ENCODE assay signal across 9 cellular contexts in the genomic region with DNA sequence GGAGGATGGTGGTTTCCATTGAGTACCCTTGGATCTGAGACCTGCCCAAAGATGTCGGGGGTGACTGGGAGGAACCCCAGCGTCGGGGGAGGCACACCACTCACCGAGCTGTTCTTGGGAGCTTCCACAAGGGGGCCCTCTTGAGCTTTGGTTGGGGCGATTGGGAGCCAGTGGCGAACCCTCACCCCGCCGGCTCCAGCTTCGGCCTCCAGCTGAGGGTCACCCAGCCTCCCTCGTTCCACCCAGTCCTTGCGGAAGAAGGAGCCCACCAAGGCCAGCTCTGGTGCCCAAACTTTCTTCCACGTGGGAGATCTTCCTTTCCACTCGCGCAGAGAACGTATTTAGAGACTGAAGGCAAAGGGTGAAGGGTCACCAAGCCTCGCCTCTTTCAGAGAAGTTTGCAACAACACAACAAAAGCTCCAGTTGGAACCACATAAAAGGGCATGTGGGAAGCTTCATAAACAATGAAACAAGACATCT. TPM values are rescaled to one million over a fixed set of nuclear protein-coding genes. Genes with fewer than 3 reads are reported as not detected.
DNase-seq lines count a peak whose midpoint lies in the region; ATAC-seq and TF ChIP-seq lines count a peak whose summit lies in the region.
"Had no signal": no experiment of that assay in that cellular context is flagged by ENCODE, and none has a peak within 500 bp of the region (broad histone marks: within the 10 kb centered on the region; RNA-seq: fewer than 3 reads in every experiment).

No MANE protein-coding gene starts in this region.

- DNase-seq in CD14-positive monocyte (ENCODE audit: low spot score) (no peak), KBM-7 (peak; percentile 30), fibroblast of peridontal ligament (ENCODE audit: extremely low read depth) (peak; percentile 42), prostate gland (ENCODE audit: low spot score) (no peak), H4 (ENCODE audit: low spot score) (no peak), NCI-H2196 (lab: John Stamatoyannopoulos, UW; ENCODE audit: unreplicated experiment) (no peak)
- DNase-seq in activated CD8-positive, alpha-beta T cell treated with anti-CD3 and anti-CD28 coated beads, Interleukin-2, amount 10 ng/mL, durations not matched to agents 7 days and 5 days: peak; percentile 54

- CTCF ChIA-PET in activated CD8-positive, alpha-beta T cell treated with anti-CD3 and anti-CD28 coated beads, Interleukin-2, amount 10 ng/mL, durations not matched to agents 7 days and 5 days (lab: Charles Lee): interaction anchor here (0.6 to 2.5 kb wide), 15 partner anchors 16 to 1017 kb away, joined by 3 to 17 read pairs (median 4); a partner anchor contains a TSS

- intact Hi-C loops in CD14-positive monocyte (cut with micrococcal nuclease) (no loop called here), prostate gland (cut with DNase I) (loop anchor here (5.0 to 10.0 kb wide), 3 partner anchors 171 to 363 kb away; a partner anchor contains a TSS)

- H3K27me3 Mint-ChIP-seq in CD14-positive monocyte (ENCODE audit: low read depth in 3 of 3): peaks cover 11 to 19% (median 11%) of the 10 kb centered on the region in 3 donors
- H3K27me3 Mint-ChIP-seq in activated CD8-positive, alpha-beta T cell treated with anti-CD3 and anti-CD28 coated beads, Interleukin-2, amount 10 ng/mL, durations not matched to agents 7 days and 5 days (ENCODE audit: low read depth): peaks cover 17% of the 10 kb centered on the region

- in situ Hi-C loops in KBM-7 (cut with MboI; ENCODE audit: low pct_unique_long_range_greater_than_20kb, low sequenced_read_pairs): no loop called here

- H3K27me3 ChIP-seq in prostate gland (replicated peaks; ENCODE audit: insufficient read depth): no peaks in the 10 kb centered on the region

- H3K4me3 ChIP-seq in prostate gland: no peak overlapping the region

- TF ChIP-seq POLR2A in prostate gland (IDR thresholded peaks at IDR 0.05): no peak

- H3K4me1 Mint-ChIP-seq in CD14-positive monocyte: no peaks in the 10 kb centered on the region
- H3K4me1 Mint-ChIP-seq in activated CD8-positive, alpha-beta T cell treated with anti-CD3 and anti-CD28 coated beads, Interleukin-2, amount 10 ng/mL, durations not matched to agents 7 days and 5 days (ENCODE audit: low read depth): peaks cover 4% of the 10 kb centered on the region

- ATAC-seq in activated CD8-positive, alpha-beta T cell treated with anti-CD3 and anti-CD28 coated beads, Interleukin-2, amount 10 ng/mL, durations not matched to agents 7 days and 5 days: peak; percentile 53
- no peak for ATAC-seq in GM19324 (IDR thresholded peaks at IDR 0.05; ENCODE audit: low FRiP score, unreplicated experiment)

- 31% methylated on average over 16 of the region's 16 CpGs for WGBS in prostate gland

- peaks cover 3% of the 10 kb centered on the region for H3K4me1 ChIP-seq in prostate gland (replicated peaks)

- H3K9me3 Mint-ChIP-seq in CD14-positive monocyte: peaks cover 5 to 26% (median 23%) of the 10 kb centered on the region in 7 donors
- H3K9me3 Mint-ChIP-seq in activated CD8-positive, alpha-beta T cell treated with anti-CD3 and anti-CD28 coated beads, Interleukin-2, amount 10 ng/mL, durations not matched to agents 7 days and 5 days (ENCODE audit: insufficient read depth): peaks cover 15% of the 10 kb centered on the region

- H3K4me3 Mint-ChIP-seq in CD14-positive monocyte: no peak overlapping the region
- H3K4me3 Mint-ChIP-seq in activated CD8-positive, alpha-beta T cell treated with anti-CD3 and anti-CD28 coated beads, Interleukin-2, amount 10 ng/mL, durations not matched to agents 7 days and 5 days: no peak overlapping the region
- H3K4me3 Mint-ChIP-seq: natural killer cell treated with Interleukin-12 subunit alpha and Interleukin-12 subunit beta and Interleukin-15 and Interleukin-18, amount 100 ng/mL, for 72 hours had no signal

- H3K27ac Mint-ChIP-seq in CD14-positive monocyte: no peak overlapping the region
- H3K27ac Mint-ChIP-seq in activated CD8-positive, alpha-beta T cell treated with anti-CD3 and anti-CD28 coated beads, Interleukin-2, amount 10 ng/mL, durations not matched to agents 7 days and 5 days: no peak overlapping the region
- H3K27ac Mint-ChIP-seq: natural killer cell treated with Interleukin-12 subunit alpha and Interleukin-12 subunit beta and Interleukin-15 and Interleukin-18, amount 100 ng/mL, for 72 hours had no signal

- POLR2A ChIA-PET in activated CD8-positive, alpha-beta T cell treated with anti-CD3 and anti-CD28 coated beads, Interleukin-2, amount 10 ng/mL, durations not matched to agents 7 days and 5 days (lab: Charles Lee): no interaction called here

- H3K27ac ChIP-seq in prostate gland: no peak overlapping the region

- H3K36me3 ChIP-seq in prostate gland: no peaks in the 10 kb centered on the region

- TF ChIP-seq CTCF in CD14-positive monocyte (IDR thresholded peaks at IDR 0.05): peak; percentile 32
- peak; percentile 25 to 55 (median 46) for TF ChIP-seq CTCF in prostate gland (IDR thresholded peaks at IDR 0.05)

- H3K36me3 Mint-ChIP-seq in CD14-positive monocyte: no peaks in the 10 kb centered on the region
- peaks cover 6% of the 10 kb centered on the region for H3K36me3 Mint-ChIP-seq in activated CD8-positive, alpha-beta T cell treated with anti-CD3 and anti-CD28 coated beads, Interleukin-2, amount 10 ng/mL, durations not matched to agents 7 days and 5 days (ENCODE audit: low read depth)

- H3K9me3 ChIP-seq in prostate gland: no peaks in the 10 kb centered on the region

RNA-seq across cellular contexts. Expression of a gene that starts 33.6 kb away (rescaled TPM):
- not detected for polyA plus RNA-seq in CD14-positive monocyte
- total RNA-seq in activated CD8-positive, alpha-beta T cell treated with anti-CD3 and anti-CD28 coated beads, Interleukin-2, amount 10 ng/mL, durations not matched to agents 7 days and 5 days: not detected
- under 1 TPM; 0.23 to 0.46 TPM for total RNA-seq in prostate gland
- 1.5 and 1.7 TPM in 2 replicates for total RNA-seq in H4 (2014; rRNA removed; shearing (Covaris generic))
- total RNA-seq: natural killer cell treated with Interleukin-12 subunit alpha and Interleukin-12 subunit beta and Interleukin-15 and Interleukin-18, amount 100 ng/mL, for 72 hours had no signal

Comparison
In these comparisons a context has a peak if more than half of its experiments do, and no peak if none do; other contexts are left out.
1. DNase-seq: peak in KBM-7 (single experiment), activated CD8-positive, alpha-beta T cell treated with anti-CD3 and anti-CD28 coated beads, Interleukin-2, amount 10 ng/mL, durations not matched to agents 7 days and 5 days (single experiment) and fibroblast of peridontal ligament (single experiment); none in CD14-positive monocyte (single experiment), prostate gland (single experiment), H4 (single experiment) and NCI-H2196 (single experiment).